33 cellular contexts compared by ENCODE assay signal in genomic region chr17:40866838-40867237, GRCh38. TPM values are rescaled to one million over a fixed set of nuclear protein-coding genes. Genes with fewer than 3 reads are reported as not detected.
"Had no signal": no experiment of that assay in that cellular context is flagged by ENCODE, and none has a peak within 500 bp of the region (broad histone marks: within the 10 kb centered on the region; RNA-seq: fewer than 3 reads in every experiment).

Gene KRT12 (minus strand): TSS chr17:40867223. CDS start chr17:40867186, 37 bp downstream.

- FAIRE-seq: bronchial epithelial cell had no signal

- H3K4me1 ChIP-seq: ascending aorta had no signal

- H3K36me3 ChIP-seq: ascending aorta, cardiac muscle cell had no signal

- DNase-seq: activated B cell treated with CpG ODN at 0.5 μM for 24 hours; activated CD4-positive, alpha-beta memory T cell treated with anti-CD3 and anti-CD28 coated beads for 36 hours; activated CD4-positive, alpha-beta T cell treated with anti-CD3 and anti-CD28 coated beads for 4 hours; activated CD4-positive, alpha-beta T cell treated with anti-CD3 and anti-CD28 coated beads, Interleukin-2, amount 10 ng/mL, durations not matched to agents 24 days and 14 days; activated CD4-positive, alpha-beta T cell treated with anti-CD3 and anti-CD28 coated beads, Interleukin-2, amount 50 U/mL, for 1 hour; activated CD4-positive, alpha-beta T cell treated with anti-CD3 and anti-CD28 coated beads, Interleukin-2, amount 50 U/mL, for 4 hours; activated CD4-positive, CD25-positive, alpha-beta regulatory T cell treated with anti-CD3 and anti-CD28 coated beads, Interleukin-2, amount 50 U/mL, for 72 hours; activated CD8-positive, alpha-beta memory T cell treated with anti-CD3 and anti-CD28 coated beads, Interleukin-2, amount 50 U/mL, for 4 hours; activated CD8-positive, alpha-beta T cell treated with anti-CD3 and anti-CD28 coated beads for 36 hours; activated gamma-delta T cell; activated naive CD4-positive, alpha-beta T cell treated with anti-CD3 and anti-CD28 coated beads, Interleukin-2, amount 10 ng/mL, durations not matched to agents 7 days and 5 days; activated naive CD4-positive, alpha-beta T cell treated with Interleukin-2 at 50 U/mL for 16 hours; activated naive CD8-positive, alpha-beta T cell treated with anti-CD3 and anti-CD28 coated beads, Interleukin-2, amount 10 ng/mL, durations not matched to agents 7 days and 5 days; activated naive CD8-positive, alpha-beta T cell treated with anti-CD3 and anti-CD28 coated beads, Interleukin-2, amount 50 U/mL, for 24 hours; activated T-cell treated with anti-CD3 and anti-CD28 coated beads for 4 hours; activated T-cell treated with anti-CD3 and anti-CD28 coated beads, Interleukin-2, amount 50 U/mL, for 1 hour; activated T-cell treated with anti-CD3 and anti-CD28 coated beads, Interleukin-2, amount 50 U/mL, for 4 hours; activated T-cell treated with anti-CD3 and anti-CD28 coated beads, Interleukin-2, amount 50 U/mL, for 72 hours; amygdala; anterior cingulate cortex; caudate nucleus; cerebellar nuclear complex; T-helper 2 cell; T-helper 9 cell had no signal

- H3K27ac ChIP-seq: ascending aorta, cardiac muscle cell, VCaP had no signal

- H3K4me3 ChIP-seq: ascending aorta, cardiac muscle cell had no signal

- ATAC-seq: activated CD8-positive, alpha-beta T cell treated with anti-CD3 and anti-CD28 coated beads for 36 hours; activated naive CD8-positive, alpha-beta T cell treated with anti-CD3 and anti-CD28 coated beads, Interleukin-2, amount 50 U/mL, for 24 hours; activated T-cell treated with anti-CD3 and anti-CD28 coated beads, Interleukin-2, amount 50 U/mL, for 4 hours; activated T-cell treated with anti-CD3 and anti-CD28 coated beads, Interleukin-2, amount 50 U/mL, for 72 hours; activated T-helper 17 cell treated with anti-CD3 and anti-CD28 coated beads, Interleukin-2, amount 50 U/mL, for 72 hours had no signal

- H3K9me3 ChIP-seq: ascending aorta had no signal

- H3K27me3 ChIP-seq: ascending aorta had no signal

RNA-seq across cellular contexts. Expression of gene KRT12, which starts in this region (rescaled TPM):
- total RNA-seq: activated B cell treated with CpG ODN at 0.5 μM for 24 hours; activated CD4-positive, alpha-beta memory T cell treated with anti-CD3 and anti-CD28 coated beads for 36 hours; activated CD4-positive, alpha-beta T cell treated with anti-CD3 and anti-CD28 coated beads, Interleukin-2, amount 10 ng/mL, durations not matched to agents 24 days and 14 days; activated CD8-positive, alpha-beta memory T cell treated with anti-CD3 and anti-CD28 coated beads for 36 hours; activated CD8-positive, alpha-beta T cell treated with anti-CD3 and anti-CD28 coated beads for 36 hours; activated naive CD8-positive, alpha-beta T cell treated with anti-CD3 and anti-CD28 coated beads, Interleukin-2, amount 10 ng/mL, durations not matched to agents 7 days and 5 days; activated T-cell treated with anti-CD3 and anti-CD28 coated beads, Interleukin-2, amount 50 U/mL, for 4 hours; activated T-cell treated with anti-CD3 and anti-CD28 coated beads, Interleukin-2, amount 50 U/mL, for 72 hours; activated T-helper 1 cell treated with anti-CD3 and anti-CD28 coated beads, Interleukin-12 subunit alpha, Interleukin-12 subunit beta, Interleukin-2, Interleukin-4 antibody, amounts not matched to agents 30 ng/mL and 10 ng/mL and 1 ng/mL, durations not matched to agents 14 hours and 24 hours and 36 hours; activated T-helper 17 cell treated with anti-CD3 and anti-CD28 coated beads, Interleukin-2, amount 50 U/mL, for 72 hours; ascending aorta; bronchial epithelial cell; cardiac muscle cell; chondrocyte had no signal
- polyA plus RNA-seq: adipose tissue, cardiac muscle cell had no signal
